8 cellular contexts compared by ENCODE assay signal in the genomic region with DNA sequence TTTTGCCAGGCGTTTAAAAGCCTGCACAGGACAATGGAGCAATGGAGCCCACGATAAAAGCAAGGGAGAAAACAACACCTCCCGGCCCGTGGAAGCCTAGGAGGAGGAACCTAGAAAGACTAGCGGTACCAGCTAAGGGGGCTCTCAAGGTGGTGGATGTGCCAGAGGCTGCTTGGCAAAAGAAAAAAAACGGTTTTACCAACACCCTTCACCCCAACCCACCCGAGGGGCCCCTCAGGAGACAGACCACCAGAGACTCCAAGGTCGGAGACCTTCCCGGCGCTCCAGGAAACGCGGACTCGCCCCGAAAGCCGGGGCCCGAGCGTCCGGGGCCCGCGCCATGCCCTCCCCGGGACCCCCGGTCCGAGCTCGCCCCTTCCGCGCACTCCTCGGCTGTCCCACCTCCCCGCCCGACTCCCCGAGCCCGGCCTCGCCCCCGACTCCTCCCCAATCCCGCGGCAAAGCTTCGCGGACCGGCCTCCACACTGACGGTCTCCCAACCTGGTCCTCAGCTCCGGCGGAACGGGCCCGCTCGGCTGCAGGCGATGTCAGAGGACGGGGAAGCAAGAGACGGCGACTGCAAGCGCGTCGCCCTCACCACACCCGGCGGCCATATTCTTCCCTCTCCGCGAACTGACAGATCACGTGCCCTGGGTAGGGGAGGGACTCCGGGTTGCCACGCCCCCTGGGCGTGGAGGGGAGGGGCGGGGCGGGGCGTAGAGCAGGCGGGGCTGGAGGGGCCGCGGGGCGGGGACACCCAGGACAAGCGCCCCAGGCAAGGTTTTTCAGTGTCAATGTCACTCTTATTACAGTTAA. TPM values are rescaled to one million over a fixed set of nuclear protein-coding genes. Genes with fewer than 3 reads are reported as not detected.
DNase-seq lines count a peak whose midpoint lies in the region; ATAC-seq and TF ChIP-seq lines count a peak whose summit lies in the region.

Gene KIDINS220, minus strand, starts transcription at position 635 of the 816 bp plus-strand sequence. CDS start 10,520 bp downstream, outside the sequence.

- TF ChIP-seq CTCF in DOHH2 (IDR thresholded peaks at IDR 0.05; ENCODE audit: low read depth, low read length, poor library complexity, severe bottlenecking), result no peak
- TF ChIP-seq CTCF in RWPE1 (conservative IDR thresholded peaks at IDR 0.05; ENCODE audit: low read depth), result no peak
- TF ChIP-seq CTCF in fibroblast of pulmonary artery (IDR thresholded peaks at IDR 0.05; ENCODE audit: low read length, missing control alignments), result no peak

- H3K27me3 Mint-ChIP-seq in natural killer cell treated with Interleukin-12 subunit alpha and Interleukin-12 subunit beta and Interleukin-15 and Interleukin-18, amount 100 ng/mL, for 72 hours, result peaks cover 6 to 23% of the 10 kb centered on the region in 2 donors

- peak within 1 kb of the TSS; percentile 95 for H3K4me3 Mint-ChIP-seq in natural killer cell treated with Interleukin-12 subunit alpha and Interleukin-12 subunit beta and Interleukin-15 and Interleukin-18, amount 100 ng/mL, for 72 hours

- no peaks in the 10 kb centered on the region for H3K9me2 ChIP-seq in DOHH2 (replicated peaks; ENCODE audit: control insufficient read depth, low read length)

- H3K36me3 Mint-ChIP-seq in natural killer cell treated with Interleukin-12 subunit alpha and Interleukin-12 subunit beta and Interleukin-15 and Interleukin-18, amount 100 ng/mL, for 72 hours, result no peaks in the 10 kb centered on the region

- no peaks in the 10 kb centered on the region for H4K20me1 ChIP-seq in DOHH2 (ENCODE audit: control insufficient read depth, insufficient read depth, low read depth, low read length)

- H3K36me3 ChIP-seq in DOHH2 (ENCODE audit: control insufficient read depth, low read length), result peaks cover 7% of the 10 kb centered on the region; the same call in 1 of the 2 replicates
- H3K36me3 ChIP-seq in KOPT-K1 (ENCODE audit: insufficient read depth, low read length), result no peaks in the 10 kb centered on the region

- H3K9me3 ChIP-seq in DOHH2 (ENCODE audit: control insufficient read depth, insufficient read depth, low read length) (no peaks in the 10 kb centered on the region), KOPT-K1 (ENCODE audit: insufficient read depth, low read length, poor library complexity, severe bottlenecking) (no peaks in the 10 kb centered on the region)

- H3K27ac Mint-ChIP-seq in natural killer cell treated with Interleukin-12 subunit alpha and Interleukin-12 subunit beta and Interleukin-15 and Interleukin-18, amount 100 ng/mL, for 72 hours, result peak within 1 kb of the TSS; percentile 91 to 97

- no peaks in the 10 kb centered on the region for H3K9me3 Mint-ChIP-seq in natural killer cell treated with Interleukin-12 subunit alpha and Interleukin-12 subunit beta and Interleukin-15 and Interleukin-18, amount 100 ng/mL, for 72 hours

- no peaks in the 10 kb centered on the region for H3F3A ChIP-seq in DOHH2 (ENCODE audit: control insufficient read depth, insufficient read depth)

- POLR2A ChIA-PET in RWPE1 (lab: Yijun Ruan, JAX; ENCODE audit: low non-redundant PET), result no interaction called here

- H3K4me2 ChIP-seq in DOHH2 (ENCODE audit: low read length), result peak within 1 kb of the TSS; percentile 89

- H3K4me1 ChIP-seq in DOHH2 (ENCODE audit: control insufficient read depth, low read length), result peaks cover 14% of the 10 kb centered on the region

- peaks cover 27 to 31% of the 10 kb centered on the region in 2 donors for H3K4me1 Mint-ChIP-seq in natural killer cell treated with Interleukin-12 subunit alpha and Interleukin-12 subunit beta and Interleukin-15 and Interleukin-18, amount 100 ng/mL, for 72 hours (ENCODE audit: low read depth in 2 of 2)

- DNase-seq in RWPE1 (ENCODE audit: low spot score) (peak; percentile 98), fibroblast of pulmonary artery (ENCODE audit: low read depth) (peak; percentile 80)
- peak; percentile 80 for DNase-seq in activated T-helper 9 cell treated with anti-CD3 and anti-CD28 coated beads, Interleukin-2, amount 50 U/mL, for 16 hours (ENCODE audit: low read depth)
- DNase-seq in natural killer cell treated with Interleukin-12 subunit alpha and Interleukin-12 subunit beta and Interleukin-15 and Interleukin-18, amount 100 ng/mL, for 72 hours (ENCODE audit: low spot score), result peak; percentile 88
- peak; percentile 83 for DNase-seq in stimulated activated naive CD8-positive, alpha-beta T cell treated with anti-CD3 and anti-CD28 coated beads, Interleukin-15, Interleukin-2, amounts not matched to agents 100 U/mL and 50 U/mL, for 24 hours

- CTCF ChIA-PET in RWPE1 (lab: Yijun Ruan, JAX), result no interaction called here

- H3K4me3 ChIP-seq in DOHH2 (ENCODE audit: low read length), result peak within 1 kb of the TSS; percentile 96
- H3K4me3 ChIP-seq in fibroblast of pulmonary artery (replicated peaks; ENCODE audit: low read depth, low read length), result peak within 1 kb of the TSS; percentile 94

- peaks cover 43% of the 10 kb centered on the region for H3K79me2 ChIP-seq in DOHH2 (ENCODE audit: control insufficient read depth, low read length)

- H3K27me3 ChIP-seq in DOHH2 (ENCODE audit: control insufficient read depth, low read length), result no peaks in the 10 kb centered on the region

- H3K27ac ChIP-seq in DOHH2 (ENCODE audit: low read depth, low read length) (no peak within 1 kb of the TSS), KOPT-K1 (ENCODE audit: low read depth, low read length, poor library complexity, severe bottlenecking) (peak within 1 kb of the TSS; percentile 69), RWPE1 (peak within 1 kb of the TSS; percentile 67)

- ATAC-seq in GM21786 (IDR thresholded peaks at IDR 0.05; ENCODE audit: unreplicated experiment), result peak; percentile 92
- ATAC-seq in natural killer cell treated with Interleukin-12 subunit alpha and Interleukin-12 subunit beta and Interleukin-15 and Interleukin-18, amount 100 ng/mL, for 72 hours, result peak; percentile 99
- ATAC-seq in stimulated activated naive CD8-positive, alpha-beta T cell treated with anti-CD3 and anti-CD28 coated beads, Interleukin-15, Interleukin-2, amounts not matched to agents 100 U/mL and 50 U/mL, for 24 hours, result peak; percentile 97

RNA-seq across cellular contexts. Expression of gene KIDINS220, which starts in this region (rescaled TPM):
- 10 to 100 TPM; 39.1 to 43.8 TPM for total RNA-seq in natural killer cell treated with Interleukin-12 subunit alpha and Interleukin-12 subunit beta and Interleukin-15 and Interleukin-18, amount 100 ng/mL, for 72 hours
